In the genomic region with DNA sequence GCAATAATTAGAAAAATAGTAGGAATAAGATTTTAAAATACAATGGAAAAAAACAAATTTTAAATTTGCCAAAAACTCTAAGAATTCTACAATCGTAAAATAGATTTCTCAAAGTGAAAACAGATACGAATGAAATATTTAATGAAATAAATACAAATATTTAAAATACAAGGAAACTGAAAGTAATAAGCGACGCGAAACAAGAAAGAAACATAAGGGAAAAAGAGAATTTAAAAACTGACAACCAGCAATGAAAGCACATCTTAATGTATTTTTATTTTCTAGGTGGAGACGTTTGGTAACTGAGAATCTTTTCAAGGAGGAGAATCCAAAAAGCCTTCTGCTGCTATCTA, we compare ENCODE assay signal across 8 cellular contexts. TPM values are rescaled to one million over a fixed set of nuclear protein-coding genes. Genes with fewer than 3 reads are reported as not detected.
DNase-seq lines count a peak whose midpoint lies in the region; ATAC-seq and TF ChIP-seq lines count a peak whose summit lies in the region.

No MANE protein-coding gene starts in this region.

- intact Hi-C loops in left lung (cut with DNase I): loop anchor here in 1 of 2 donors (2.0 kb wide), 1 partner anchor 46 kb away; no protein-coding TSS in a partner anchor
- intact Hi-C loops in testis (cut with DNase I; ENCODE audit: low total_unique reads): no loop called here

- H3K4me3 Mint-ChIP-seq in activated T-cell treated with anti-CD3 and anti-CD28 coated beads, Interleukin-2, amount 50 U/mL, for 24 hours: peak overlapping the region; percentile 88
- peak overlapping the region; percentile 93 for H3K4me3 Mint-ChIP-seq in activated naive CD8-positive, alpha-beta T cell treated with anti-CD3 and anti-CD28 coated beads, Interleukin-2, amount 10 ng/mL, durations not matched to agents 7 days and 5 days

- no peaks in the 10 kb centered on the region for H3K9me3 Mint-ChIP-seq in activated T-cell treated with anti-CD3 and anti-CD28 coated beads, Interleukin-2, amount 50 U/mL, for 24 hours
- no peaks in the 10 kb centered on the region for H3K9me3 Mint-ChIP-seq in activated naive CD8-positive, alpha-beta T cell treated with anti-CD3 and anti-CD28 coated beads, Interleukin-2, amount 10 ng/mL, durations not matched to agents 7 days and 5 days

- H3K4me3 ChIP-seq in left lung (peak overlapping the region; percentile 45 to 56), testis (peak overlapping the region; percentile 63 to 70)

- H3K4me1 ChIP-seq in left lung (peaks cover 0 to 42% of the 10 kb centered on the region in 2 donors), testis (peaks cover 4% of the 10 kb centered on the region)

- no peak for ATAC-seq in activated naive CD8-positive, alpha-beta T cell treated with anti-CD3 and anti-CD28 coated beads, Interleukin-2, amount 10 ng/mL, durations not matched to agents 7 days and 5 days (ENCODE audit: low read depth)
- ATAC-seq in left lung (no peak), HG02981 (IDR thresholded peaks at IDR 0.05; ENCODE audit: unreplicated experiment) (no peak), GM19397 (IDR thresholded peaks at IDR 0.05; ENCODE audit: unreplicated experiment) (no peak)

- no peaks in the 10 kb centered on the region for H3K27me3 Mint-ChIP-seq in activated T-cell treated with anti-CD3 and anti-CD28 coated beads, Interleukin-2, amount 50 U/mL, for 24 hours
- H3K27me3 Mint-ChIP-seq in activated naive CD8-positive, alpha-beta T cell treated with anti-CD3 and anti-CD28 coated beads, Interleukin-2, amount 10 ng/mL, durations not matched to agents 7 days and 5 days: no peaks in the 10 kb centered on the region

- WGBS in testis, 2 donors: 46 to 47% methylated on average over 6 of the region's 6 CpGs

- H3K27me3 ChIP-seq in left lung (peaks cover 0 to 48% of the 10 kb centered on the region in 2 donors), testis (no peaks in the 10 kb centered on the region)

- no peak for DNase-seq in activated T-cell treated with anti-CD3 and anti-CD28 coated beads, Interleukin-2, amount 50 U/mL, for 24 hours
- no peak for DNase-seq in activated T-cell treated with anti-CD3 and anti-CD28 coated beads, Interleukin-2, amount 50 U/mL, for 48 hours
- no peak for DNase-seq in activated naive CD8-positive, alpha-beta T cell treated with anti-CD3 and anti-CD28 coated beads, Interleukin-2, amount 10 ng/mL, durations not matched to agents 7 days and 5 days
- DNase-seq in left lung: no peak
- DNase-seq in testis: no peak
- DNase-seq in NCI-H146 treated with DMSO at 0.1 percent for 48 hours (lab: John Stamatoyannopoulos, UW; ENCODE audit: unreplicated experiment): no peak

- peaks cover 11% of the 10 kb centered on the region for H3K36me3 Mint-ChIP-seq in activated T-cell treated with anti-CD3 and anti-CD28 coated beads, Interleukin-2, amount 50 U/mL, for 24 hours (ENCODE audit: low read depth)
- peaks cover 6% of the 10 kb centered on the region for H3K36me3 Mint-ChIP-seq in activated naive CD8-positive, alpha-beta T cell treated with anti-CD3 and anti-CD28 coated beads, Interleukin-2, amount 10 ng/mL, durations not matched to agents 7 days and 5 days

- POLR2A ChIA-PET in activated naive CD8-positive, alpha-beta T cell treated with anti-CD3 and anti-CD28 coated beads, Interleukin-2, amount 10 ng/mL, durations not matched to agents 7 days and 5 days (lab: Charles Lee): interaction anchor here (1.0 to 8.9 kb wide), 12 partner anchors 12 to 445 kb away, joined by 3 to 594 read pairs (median 24); a partner anchor contains a TSS

- H3K9me3 ChIP-seq in left lung (no peaks in the 10 kb centered on the region), testis (no peaks in the 10 kb centered on the region)

- H3K27ac Mint-ChIP-seq in activated T-cell treated with anti-CD3 and anti-CD28 coated beads, Interleukin-2, amount 50 U/mL, for 24 hours: peak overlapping the region; percentile 99
- peak overlapping the region; percentile 99 for H3K27ac Mint-ChIP-seq in activated naive CD8-positive, alpha-beta T cell treated with anti-CD3 and anti-CD28 coated beads, Interleukin-2, amount 10 ng/mL, durations not matched to agents 7 days and 5 days

- H3K27ac ChIP-seq in left lung (peak overlapping the region; percentile 97 to 100), testis (peak overlapping the region; percentile 44 to 90)

- no peaks in the 10 kb centered on the region for H3K36me3 ChIP-seq in left lung
- H3K36me3 ChIP-seq in testis (ENCODE audit: low read depth, missing control alignments): no peaks in the 10 kb centered on the region

- TF ChIP-seq CTCF in left lung (IDR thresholded peaks at IDR 0.05): no peak
- TF ChIP-seq CTCF in testis (IDR thresholded peaks at IDR 0.05): no peak

- peaks cover 72% of the 10 kb centered on the region for H3K4me1 Mint-ChIP-seq in activated T-cell treated with anti-CD3 and anti-CD28 coated beads, Interleukin-2, amount 50 U/mL, for 24 hours (ENCODE audit: low read depth)
- H3K4me1 Mint-ChIP-seq in activated naive CD8-positive, alpha-beta T cell treated with anti-CD3 and anti-CD28 coated beads, Interleukin-2, amount 10 ng/mL, durations not matched to agents 7 days and 5 days: peaks cover 37% of the 10 kb centered on the region

- no peak for TF ChIP-seq POLR2A in testis (IDR thresholded peaks at IDR 0.05)

RNA-seq across cellular contexts. Expression of a gene that starts 1.0 kb away (rescaled TPM):
- 10 to 100 TPM; 39.2 to 41.1 TPM for total RNA-seq in activated naive CD8-positive, alpha-beta T cell treated with anti-CD3 and anti-CD28 coated beads, Interleukin-2, amount 10 ng/mL, durations not matched to agents 7 days and 5 days
- 1 to 10 TPM; 2.3 to 2.9 TPM for total RNA-seq in left lung
- 10 to 100 TPM in 1 of 2 donors, 1 to 10 TPM in 1; 5.1 to 10.2 TPM for total RNA-seq in testis
- polyA plus RNA-seq in testis (ENCODE audit: insufficient read depth, low read depth, low replicate concordance): 1.6 TPM
